Comparison of ENCODE assay signal across 9 cellular contexts in genomic region chr1:43531906-43532584, GRCh38. TPM values are rescaled to one million over a fixed set of nuclear protein-coding genes. Genes with fewer than 3 reads are reported as not detected.
DNase-seq lines count a peak whose midpoint lies in the region; ATAC-seq and TF ChIP-seq lines count a peak whose summit lies in the region.
"Had no signal": no experiment of that assay in that cellular context is flagged by ENCODE, and none has a peak within 500 bp of the region (broad histone marks: within the 10 kb centered on the region; RNA-seq: fewer than 3 reads in every experiment).

No MANE protein-coding gene starts in this region.

- peak overlapping the region; percentile 93 for H3K18ac ChIP-seq in neuronal stem cell (ENCODE audit: low read length)

- peak overlapping the region; percentile 98 for H3K4me2 ChIP-seq in neuronal stem cell (ENCODE audit: insufficient read depth, low read length, poor library complexity, severe bottlenecking)

- H3K27me3 Mint-ChIP-seq in CD4-positive, alpha-beta T cell, result peaks cover 48% of the 10 kb centered on the region

- CTCF ChIA-PET in CD4-positive, alpha-beta T cell (lab: Charles Lee), result no interaction called here

- H2BK15ac ChIP-seq in neuronal stem cell (ENCODE audit: low read length), result no peak overlapping the region

- H3K4me1 ChIP-seq in neuronal stem cell (ENCODE audit: control insufficient read depth in 2 of 2, insufficient read depth in 1 of 2, low read depth in 1 of 2, low read length in 2 of 2), result peaks cover 10 to 18% of the 10 kb centered on the region in 2 donors

- H2BK12ac ChIP-seq in neuronal stem cell (ENCODE audit: low read length), result no peak overlapping the region

- no peak overlapping the region for H4K91ac ChIP-seq in neuronal stem cell (ENCODE audit: low read depth, low read length, poor library complexity)

- no peaks in the 10 kb centered on the region for H3K9me3 ChIP-seq in CD4-positive, alpha-beta T cell (ENCODE audit: control insufficient read depth, low read length)
- no peaks in the 10 kb centered on the region for H3K9me3 ChIP-seq in neuronal stem cell (replicated peaks in 1 of 2; ENCODE audit: control insufficient read depth in 2 of 2, insufficient read depth in 1 of 2, low read depth in 1 of 2, low read length in 2 of 2)
- H3K9me3 ChIP-seq: neutrophil had no signal

- DNase-seq in CD4-positive, alpha-beta T cell, result no peak
- DNase-seq in NCI-H69 (lab: John Stamatoyannopoulos, UW) (peak; percentile 33), epithelial cell of esophagus (ENCODE audit: low read depth) (no peak), neuronal stem cell (ENCODE audit: low spot score) (no peak), NCI-H2107 (lab: John Stamatoyannopoulos, UW) (no peak), GM20000 (ENCODE audit: low spot score) (no peak), SIG-M5 (lab: John Stamatoyannopoulos, UW) (no peak)
- no peak for DNase-seq in effector CD8-positive, alpha-beta T cell (lab: John Stamatoyannopoulos, UW)

- peak overlapping the region; percentile 14 for H3K14ac ChIP-seq in neuronal stem cell (ENCODE audit: low read length)

- H3K4me3 Mint-ChIP-seq in CD4-positive, alpha-beta T cell, result peak overlapping the region; percentile 88

- peak overlapping the region; percentile 89 for H3K9ac ChIP-seq in neuronal stem cell (ENCODE audit: low read depth, low read length, poor library complexity)

- peak overlapping the region; percentile 79 for H2BK5ac ChIP-seq in neuronal stem cell (ENCODE audit: low read length)

- H3K4me1 Mint-ChIP-seq in CD4-positive, alpha-beta T cell (ENCODE audit: low read depth), result peaks cover 29% of the 10 kb centered on the region

- peaks cover 0 to 3% of the 10 kb centered on the region in 2 donors for H3K36me3 ChIP-seq in neuronal stem cell (replicated peaks in 1 of 2; ENCODE audit: control insufficient read depth in 2 of 2, insufficient read depth in 2 of 2, low read length in 2 of 2)
- H3K36me3 ChIP-seq: neutrophil had no signal

- H4K8ac ChIP-seq in neuronal stem cell (ENCODE audit: low read depth, low read length), result no peak overlapping the region

- peak overlapping the region; percentile 36 for H2BK120ac ChIP-seq in neuronal stem cell (ENCODE audit: low read depth, low read length)

- POLR2A ChIA-PET in CD4-positive, alpha-beta T cell (lab: Charles Lee), result no interaction called here

- H3K27ac ChIP-seq in CD4-positive, alpha-beta T cell (ENCODE audit: low read depth, low read length), result no peak overlapping the region
- H3K27ac ChIP-seq in neuronal stem cell (replicated peaks; ENCODE audit: low read length), result no peak overlapping the region
- H3K27ac ChIP-seq: neutrophil had no signal

- H3K4ac ChIP-seq in neuronal stem cell (ENCODE audit: low read length), result no peak overlapping the region

- intact Hi-C loops in CD4-positive, alpha-beta T cell (cut with DNase I, micrococcal nuclease), result loop anchor here in 1 of 2 experiments (5.0 kb wide), 2 partner anchors 230 to 305 kb away; no protein-coding TSS in a partner anchor

- no peak for TF ChIP-seq CTCF in CD4-positive, alpha-beta T cell (IDR thresholded peaks at IDR 0.05)
- no peak for TF ChIP-seq CTCF in epithelial cell of esophagus (IDR thresholded peaks at IDR 0.05; ENCODE audit: insufficient read depth, low read depth, low read length, missing control alignments)
- no peak for TF ChIP-seq CTCF in GM20000 (IDR thresholded peaks at IDR 0.05; ENCODE audit: extremely low read depth, missing control alignments)

- no peaks in the 10 kb centered on the region for H3K36me3 Mint-ChIP-seq in CD4-positive, alpha-beta T cell (ENCODE audit: low read depth)

- H3K9me3 Mint-ChIP-seq in CD4-positive, alpha-beta T cell, result no peaks in the 10 kb centered on the region

- H2AFZ ChIP-seq in neuronal stem cell (ENCODE audit: low read length), result peak overlapping the region; percentile 86

- H3K27ac Mint-ChIP-seq in CD4-positive, alpha-beta T cell, result no peak overlapping the region

- no peak overlapping the region for H3K23ac ChIP-seq in neuronal stem cell (ENCODE audit: low read depth, low read length, poor library complexity)

- H3K4me3 ChIP-seq in epithelial cell of esophagus (ENCODE audit: low read length), result peak overlapping the region; percentile 93
- peak overlapping the region; percentile 49 to 83 for H3K4me3 ChIP-seq in neuronal stem cell (ENCODE audit: low read length in 2 of 2)

- no CpG with 5 or more reads among the region's 15 CpGs for WGBS in neuronal stem cell (ENCODE audit: extremely low coverage in 2 of 2, insufficient read length in 2 of 2, insufficient replicate concordance in 1 of 2), 2 donors

- peaks cover 23% of the 10 kb centered on the region for H3K27me3 ChIP-seq in CD4-positive, alpha-beta T cell (ENCODE audit: control insufficient read depth, insufficient read depth, low read length)
- peaks cover 0 to 6% (median 0%) of the 10 kb centered on the region in 3 experiments for H3K27me3 ChIP-seq in neuronal stem cell (ENCODE audit: control insufficient read depth in 3 of 3, insufficient read depth in 3 of 3, low read depth in 1 of 3, low read length in 3 of 3)

- H2AK5ac ChIP-seq in neuronal stem cell (ENCODE audit: low read depth, low read length), result peak overlapping the region; percentile 66

- H3K79me1 ChIP-seq in neuronal stem cell (ENCODE audit: low read depth, low read length), result peaks cover 11% of the 10 kb centered on the region

- no peak for ATAC-seq in CD4-positive, alpha-beta T cell (ENCODE audit: poor library complexity)

RNA-seq across cellular contexts. Expression of gene PTPRF, which starts 1.4 kb away (rescaled TPM):
- under 1 TPM; 0.14 TPM for total RNA-seq in CD4-positive, alpha-beta T cell
- 62.9 TPM for polyA plus RNA-seq in neuronal stem cell (2013, experiment 1 of 2)
- polyA plus RNA-seq in neuronal stem cell (2013, experiment 2 of 2), result 64.0 TPM
